ENCODE assay signal across 21 cellular contexts in genomic region chr3:53808496-53808895, GRCh38. TPM values are rescaled to one million over a fixed set of nuclear protein-coding genes. Genes with fewer than 3 reads are reported as not detected.
"Had no signal": no experiment of that assay in that cellular context is flagged by ENCODE, and none has a peak within 500 bp of the region (broad histone marks: within the 10 kb centered on the region; RNA-seq: fewer than 3 reads in every experiment).

No MANE protein-coding gene starts in this region.

- H3K9me3 ChIP-seq: breast epithelium, gastroesophageal sphincter, tibial artery had no signal

- DNase-seq: activated CD4-positive, alpha-beta T cell treated with anti-CD3 and anti-CD28 coated beads, Interleukin-2, amount 10 ng/mL, durations not matched to agents 24 days and 14 days; activated CD8-positive, alpha-beta T cell treated with anti-CD3 and anti-CD28 coated beads, Interleukin-2, amount 10 ng/mL, durations not matched to agents 7 days and 5 days; activated naive CD4-positive, alpha-beta T cell treated with anti-CD3 and anti-CD28 coated beads for 36 hours; activated naive CD8-positive, alpha-beta T cell treated with anti-CD3 and anti-CD28 coated beads, Interleukin-2, amount 10 ng/mL, durations not matched to agents 7 days and 5 days; activated T-cell treated with anti-CD3 and anti-CD28 coated beads, Interleukin-2, amount 50 U/mL, for 24 hours; amniotic stem cell; cortex of kidney; left cardiac atrium; occipital lobe; retina; stimulated activated CD4-positive, alpha-beta T cell treated with anti-CD3 and anti-CD28 coated beads, Interleukin-12 subunit alpha, Interleukin-12 subunit beta, amount 100 ng/mL, for 4 hours; stimulated activated CD4-positive, alpha-beta T cell treated with anti-CD3 and anti-CD28 coated beads, Interleukin-4, amount 100 ng/mL, for 4 hours; substantia nigra; tibial artery had no signal

- ATAC-seq: activated CD4-positive, CD25-positive, alpha-beta regulatory T cell treated with anti-CD3 and anti-CD28 coated beads, Interleukin-2, amount 50 U/mL, for 24 hours; activated CD8-positive, alpha-beta T cell treated with anti-CD3 and anti-CD28 coated beads, Interleukin-2, amount 10 ng/mL, durations not matched to agents 7 days and 5 days; activated T-helper 17 cell treated with anti-CD3 and anti-CD28 coated beads, Interleukin-2, amount 50 U/mL, for 72 hours; gastroesophageal sphincter; left cardiac atrium had no signal

- H3K36me3 ChIP-seq: breast epithelium, gastroesophageal sphincter, tibial artery had no signal

- H3K27me3 ChIP-seq: breast epithelium, gastroesophageal sphincter, tibial artery had no signal

- H3K4me3 ChIP-seq: breast epithelium, gastroesophageal sphincter, tibial artery had no signal

- H3K4me1 ChIP-seq: breast epithelium had no signal

- H3K27ac ChIP-seq: breast epithelium, epithelial cell of prostate, gastroesophageal sphincter, tibial artery, VCaP had no signal

RNA-seq across cellular contexts. Expression of gene IL17RB, which starts 37.9 kb away (rescaled TPM):
- total RNA-seq: myocyte had no signal
